In the genomic region with DNA sequence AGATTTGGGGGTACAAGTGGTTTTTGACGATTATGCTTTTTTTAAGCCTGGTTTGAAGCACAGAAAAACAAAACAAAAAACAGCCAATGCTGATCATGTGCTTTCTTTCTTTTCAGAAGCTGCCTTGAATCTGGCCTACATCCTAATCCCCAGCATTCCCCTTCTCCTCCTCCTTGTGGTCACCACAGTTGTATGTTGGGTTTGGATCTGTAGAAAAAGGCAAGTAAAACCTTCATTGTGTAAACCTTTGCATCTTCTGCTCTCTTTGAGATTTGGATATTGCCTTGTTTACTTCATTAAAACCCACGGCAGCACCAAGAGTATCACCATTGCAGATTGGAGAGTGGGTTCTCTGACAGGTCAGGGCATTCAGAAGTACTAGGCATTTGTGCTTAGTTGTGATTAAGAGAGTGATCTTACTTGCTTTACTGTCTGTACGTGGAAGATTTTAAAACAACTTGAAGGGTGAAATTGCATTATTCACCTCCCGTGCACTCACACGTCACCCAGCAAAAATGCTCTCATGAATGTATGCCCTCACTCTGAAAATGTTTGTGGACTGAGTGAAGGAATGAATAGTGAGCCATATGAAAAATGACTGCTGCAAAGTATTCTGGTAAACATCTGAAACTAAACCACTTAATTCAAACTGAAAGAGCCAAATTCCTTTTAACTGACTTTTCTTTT, we compare ENCODE assay signal across 10 cellular contexts. TPM values are rescaled to one million over a fixed set of nuclear protein-coding genes. Genes with fewer than 3 reads are reported as not detected.
DNase-seq lines count a peak whose midpoint lies in the region; ATAC-seq, FAIRE-seq and TF ChIP-seq lines count a peak whose summit lies in the region.
"Had no signal": no experiment of that assay in that cellular context is flagged by ENCODE, and none has a peak within 500 bp of the region (broad histone marks: within the 10 kb centered on the region; RNA-seq: fewer than 3 reads in every experiment).

No MANE protein-coding gene starts in this region.

- no peak overlapping the region for H3K18ac ChIP-seq in mesendoderm (ENCODE audit: low read length)

- peak; percentile 99 for FAIRE-seq in HTR-8/SVneo (lab: Jason Lieb, UNC)

- H4K5ac ChIP-seq in mesendoderm (ENCODE audit: low read length), result no peak overlapping the region

- TF ChIP-seq CTCF in brain microvascular endothelial cell (IDR thresholded peaks at IDR 0.05; ENCODE audit: low read depth, low read length, missing control alignments) (no peak), upper lobe of right lung (IDR thresholded peaks at IDR 0.05) (no peak)

- H3K4me1 ChIP-seq in upper lobe of right lung, result no peaks in the 10 kb centered on the region
- no peaks in the 10 kb centered on the region for H3K4me1 ChIP-seq in mesendoderm (ENCODE audit: control insufficient read depth, low read depth, low read length)

- no peak overlapping the region for H2BK120ac ChIP-seq in mesendoderm (ENCODE audit: low read depth, low read length)

- H3K4me2 ChIP-seq in mesendoderm (ENCODE audit: low read length), result no peak overlapping the region

- no peak overlapping the region for H3K23ac ChIP-seq in mesendoderm (ENCODE audit: low read length)

- no peaks in the 10 kb centered on the region for H3K79me1 ChIP-seq in mesendoderm (ENCODE audit: low read length)

- intact Hi-C loops in upper lobe of right lung (cut with DNase I), result no loop called here

- H2BK5ac ChIP-seq in mesendoderm (ENCODE audit: low read length), result no peak overlapping the region

- H3K27me3 ChIP-seq in brain microvascular endothelial cell (replicated peaks) (no peaks in the 10 kb centered on the region), layer of hippocampus (ENCODE audit: control insufficient read depth, insufficient read depth, low read length) (no peaks in the 10 kb centered on the region), upper lobe of right lung (no peaks in the 10 kb centered on the region), mesendoderm (ENCODE audit: insufficient read depth, low read length, poor library complexity) (no peaks in the 10 kb centered on the region)

- no peaks in the 10 kb centered on the region for H3K79me2 ChIP-seq in mesendoderm (ENCODE audit: control insufficient read depth, insufficient read depth, low read length)

- in situ Hi-C loops in brain microvascular endothelial cell (cut with HindIII; ENCODE audit: low pct_ligation_motif_present, low sequenced_read_pairs), result no loop called here

- H3K4me3 ChIP-seq in brain microvascular endothelial cell (ENCODE audit: low read depth, low read length) (no peak overlapping the region), upper lobe of right lung (no peak overlapping the region), mesendoderm (ENCODE audit: low read length) (no peak overlapping the region)

- H2BK15ac ChIP-seq in mesendoderm (replicated peaks; ENCODE audit: low read depth), result no peak overlapping the region

- H4K8ac ChIP-seq in mesendoderm (ENCODE audit: low read depth, low read length), result no peak overlapping the region

- H3K27ac ChIP-seq in brain microvascular endothelial cell (peak overlapping the region; percentile 92), layer of hippocampus (ENCODE audit: low read depth, low read length) (peak overlapping the region; percentile 18), upper lobe of right lung (no peak overlapping the region), mesendoderm (ENCODE audit: low read depth, low read length) (no peak overlapping the region)

- H3K9me3 ChIP-seq in upper lobe of right lung, result no peaks in the 10 kb centered on the region

- H2AK5ac ChIP-seq in mesendoderm (ENCODE audit: low read length), result no peak overlapping the region

- no peak overlapping the region for H3K9ac ChIP-seq in mesendoderm (ENCODE audit: low read length)

- H3K36me3 ChIP-seq in brain microvascular endothelial cell (replicated peaks) (no peaks in the 10 kb centered on the region), upper lobe of right lung (no peaks in the 10 kb centered on the region), mesendoderm (ENCODE audit: control insufficient read depth, insufficient read depth, low read length) (no peaks in the 10 kb centered on the region)

- DNase-seq in HTR-8/SVneo (ENCODE audit: insufficient read length, low spot score), result peak; percentile 87
- DNase-seq in brain microvascular endothelial cell, result peak; percentile 90
- no peak for DNase-seq in upper lobe of right lung
- no peak for DNase-seq in Kasumi-1 (lab: John Stamatoyannopoulos, UW)
- no peak for DNase-seq in mesendoderm
- DNase-seq: NCI-H345, occipital lobe had no signal

- no peak overlapping the region for H3K4ac ChIP-seq in mesendoderm (ENCODE audit: low read depth, low read length)

- no peak overlapping the region for H3K56ac ChIP-seq in mesendoderm (ENCODE audit: low read length)

- ATAC-seq in upper lobe of right lung (peak; percentile 76), GM18511 (IDR thresholded peaks at IDR 0.05; ENCODE audit: unreplicated experiment) (no peak), GM21786 (IDR thresholded peaks at IDR 0.05; ENCODE audit: unreplicated experiment) (no peak)

- no CpG with 5 or more reads among the region's 5 CpGs for WGBS in mesendoderm (ENCODE audit: extremely low coverage, insufficient coverage, low lambda C conversion rate)

RNA-seq across cellular contexts. Expression of gene LAYN, which starts 17.0 kb away (rescaled TPM):
- total RNA-seq in upper lobe of right lung, result 17.5 TPM
- 2.3 TPM for polyA plus RNA-seq in mesendoderm (2013, experiment 1 of 2)
- polyA plus RNA-seq in mesendoderm (2013, experiment 2 of 2), result 2.7 TPM

RNA-seq across cellular contexts. Expression of gene HOATZ, which starts 43.0 kb away (rescaled TPM):
- total RNA-seq in upper lobe of right lung, result not detected
- 0.34 TPM for polyA plus RNA-seq in mesendoderm (2013, experiment 1 of 2)
- 0.11 TPM for polyA plus RNA-seq in mesendoderm (2013, experiment 2 of 2)
- total RNA-seq: occipital lobe had no signal

RNA-seq across cellular contexts. Expression of gene SIK2, which starts 44.7 kb away (rescaled TPM):
- 32.6 TPM for total RNA-seq in upper lobe of right lung
- polyA plus RNA-seq in mesendoderm (2013, experiment 1 of 2), result 4.1 TPM
- polyA plus RNA-seq in mesendoderm (2013, experiment 2 of 2), result 4.1 TPM

RNA-seq across cellular contexts. Expression of gene BTG4, which starts 45.4 kb away (rescaled TPM):
- not detected for total RNA-seq in upper lobe of right lung
- polyA plus RNA-seq in mesendoderm (2013, experiment 1 of 2), result 0.11 TPM
- polyA plus RNA-seq in mesendoderm (2013, experiment 2 of 2), result 0.06 TPM
- total RNA-seq: occipital lobe had no signal

Comparison
In these comparisons a context has a peak if more than half of its experiments do, and no peak if none do; other contexts are left out.
1. DNase-seq: peak in HTR-8/SVneo (single experiment) and brain microvascular endothelial cell (single experiment); none in upper lobe of right lung (single experiment), Kasumi-1 (0 of 2) and mesendoderm (single experiment).
2. H3K27ac ChIP-seq: peak in brain microvascular endothelial cell (single experiment) and layer of hippocampus (single experiment); none in upper lobe of right lung (single experiment) and mesendoderm (single experiment).